24 cellular contexts compared by ENCODE assay signal in genomic region chr6:111208928-111209327, GRCh38.
A peak's percentile ranks its signal among the peaks of the same experiment; 100 is the strongest.
DNase-seq lines count a peak whose midpoint lies in the region; ATAC-seq, FAIRE-seq and TF ChIP-seq lines count a peak whose summit lies in the region.
"Had no signal": no experiment of that assay in that cellular context is flagged by ENCODE, and none has a peak within 500 bp of the region (broad histone marks: within the 10 kb centered on the region; RNA-seq: fewer than 3 reads in every experiment).

No MANE protein-coding gene starts in this region.

- H3K79me2 ChIP-seq in HepG2 (ENCODE audit: insufficient read depth, low read length) = no peaks in the 10 kb centered on the region

- H3K4me1 ChIP-seq in HepG2 (ENCODE audit: insufficient read depth, low read length) (peaks cover 11% of the 10 kb centered on the region), gastrocnemius medialis (peaks cover 27 to 48% of the 10 kb centered on the region in 2 donors)
- H3K4me1 ChIP-seq: A549; BE2C; BLaER1 treated with 17β-estradiol and CSF1 and Interleukin-3, amounts not matched to agents 10 nM and 100 nM had no signal

- intact Hi-C loops in HepG2 (cut with micrococcal nuclease; ENCODE audit: unreplicated experiment) = loop anchor here (10.0 kb wide), 1 partner anchor 124 kb away; the partner anchor contains the start of gene SLC16A10
- intact Hi-C loops in gastrocnemius medialis (cut with DNase I; ENCODE audit: low total_unique reads) = no loop called here

- H3K27ac Mint-ChIP-seq in T-helper 17 cell = peak overlapping the region; percentile 57
- H3K27ac Mint-ChIP-seq: CD14-positive monocyte, GM23338 had no signal

- no peak overlapping the region for H3K9ac ChIP-seq in HepG2 (ENCODE audit: insufficient read depth, low read depth, low read length)
- H3K9ac ChIP-seq: BLaER1 treated with 17β-estradiol and CSF1 and Interleukin-3, amounts not matched to agents 10 nM and 100 nM had no signal

- TF ChIP-seq EP300 in HepG2 (IDR thresholded peaks at IDR 0.05; ENCODE audit: low read depth in 2 of 2, low read length in 2 of 2) (no peak), HepG2 (CRISPR knock-in tag; IDR thresholded peaks at IDR 0.05; ENCODE audit: borderline replicate concordance) (no peak)

- H3K4me3 Mint-ChIP-seq in T-helper 17 cell = no peak overlapping the region
- H3K4me3 Mint-ChIP-seq: CD14-positive monocyte; CD4-positive, alpha-beta memory T cell; GM23338; H9 had no signal

- H3K4me1 Mint-ChIP-seq in T-helper 17 cell = peaks cover 7% of the 10 kb centered on the region
- H3K4me1 Mint-ChIP-seq: CD14-positive monocyte; CD4-positive, alpha-beta memory T cell had no signal

- POLR2A ChIA-PET in HepG2 (lab: Yijun Ruan, JAX) = no interaction called here

- WGBS in HepG2 (ENCODE audit: low lambda C conversion rate) = 47% methylated on average over 2 of the region's 2 CpGs

- in situ Hi-C loops in HepG2 (cut with HindIII; ENCODE audit: extremely low pct_ligation_motif_present, low pct_unique_long_range_greater_than_20kb) = no loop called here
- in situ Hi-C loops in gastrocnemius medialis (cut with MboI; ENCODE audit: low sequenced_read_pairs in 4 of 4) = loop anchor here in 2 of 4 donors (5.0 to 25.0 kb wide), 3 partner anchors 147 to 672 kb away; no protein-coding TSS in a partner anchor

- no peaks in the 10 kb centered on the region for H4K20me1 ChIP-seq in HepG2 (ENCODE audit: insufficient read depth, low read length)

- no peak for TF ChIP-seq RAD21 in HepG2 (CRISPR knock-in tag; IDR thresholded peaks at IDR 0.05)

- H3K4me3 ChIP-seq in HepG2 (replicated peaks in 1 of 3; ENCODE audit: insufficient read depth in 1 of 3, low read depth in 2 of 3, low read length in 3 of 3) = no peak overlapping the region
- no peak overlapping the region for H3K4me3 ChIP-seq in gastrocnemius medialis
- no peak overlapping the region for H3K4me3 ChIP-seq in coronary artery
- H3K4me3 ChIP-seq: A549; BLaER1 treated with 17β-estradiol and CSF1 and Interleukin-3, amounts not matched to agents 10 nM and 100 nM; GM23338 had no signal

- H3K9me3 ChIP-seq in T-helper 17 cell (ENCODE audit: control insufficient read depth, low read length, poor library complexity, severe bottlenecking) (no peaks in the 10 kb centered on the region), HepG2 (ENCODE audit: low read length) (no peaks in the 10 kb centered on the region), gastrocnemius medialis (no peaks in the 10 kb centered on the region)
- H3K9me3 ChIP-seq: A549; BE2C; BLaER1 treated with 17β-estradiol and CSF1 and Interleukin-3, amounts not matched to agents 10 nM and 100 nM had no signal

- ATAC-seq in T-helper 17 cell (no peak), HepG2 (peak; percentile 71), gastrocnemius medialis (no peak)
- ATAC-seq: A549, GM23338, HCT116 had no signal

- DNase-seq in T-helper 17 cell = no peak
- peak; percentile 25 for DNase-seq in HepG2 (ENCODE audit: low spot score)
- no peak for DNase-seq in gastrocnemius medialis
- DNase-seq in coronary artery (ENCODE audit: low spot score) = no peak
- no peak for DNase-seq in NCI-H1436 treated with DMSO at 0.1 percent for 48 hours (lab: John Stamatoyannopoulos, UW)
- DNase-seq in NCI-H345 (lab: John Stamatoyannopoulos, UW) = no peak
- DNase-seq: 8988T; ACHN; AML-193; BE2C; Calu3; CD4-positive, alpha-beta memory T cell; COR-L47; DMS53; DMS79 treated with DMSO at 0.1 percent for 48 hours; GF-D8; H9 had no signal

- H3K27me3 ChIP-seq in HepG2 (ENCODE audit: control insufficient read depth in 1 of 2, insufficient read depth in 2 of 2, low read length in 2 of 2) = no peaks in the 10 kb centered on the region
- no peaks in the 10 kb centered on the region for H3K27me3 ChIP-seq in gastrocnemius medialis
- H3K27me3 ChIP-seq: BE2C; BLaER1 treated with 17β-estradiol and CSF1 and Interleukin-3, amounts not matched to agents 10 nM and 100 nM had no signal

- no peak for TF ChIP-seq POLR2A in HepG2 (IDR thresholded peaks at IDR 0.05; ENCODE audit: insufficient read depth in 1 of 2, low read depth in 2 of 2, low read length in 2 of 2)
- TF ChIP-seq POLR2A in gastrocnemius medialis (IDR thresholded peaks at IDR 0.05) = no peak

- TF ChIP-seq CTCF in HepG2 (CRISPR knock-in tag; IDR thresholded peaks at IDR 0.05) (no peak), gastrocnemius medialis (IDR thresholded peaks at IDR 0.05 in 4 of 5, conservative IDR thresholded peaks at IDR 0.05 in 1 of 5) (no peak), coronary artery (IDR thresholded peaks at IDR 0.05) (no peak)

- no TSS peak for BruUV-seq in HepG2 (replicated peaks; lab: Mats Ljungman, UMichigan)

- H3K36me3 ChIP-seq in HepG2 (replicated peaks in 1 of 2; ENCODE audit: control insufficient read depth in 1 of 2, insufficient read depth in 2 of 2, low read length in 2 of 2) (no peaks in the 10 kb centered on the region), gastrocnemius medialis (peaks cover 0 to 6% of the 10 kb centered on the region in 2 donors)
- H3K36me3 ChIP-seq: BE2C had no signal

- H3K27me3 Mint-ChIP-seq in T-helper 17 cell = no peaks in the 10 kb centered on the region
- H3K27me3 Mint-ChIP-seq: CD4-positive, alpha-beta memory T cell had no signal

- H3K27ac ChIP-seq in HepG2 (ENCODE audit: extremely low read length, insufficient read depth, low read length) = no peak overlapping the region
- peak overlapping the region in 3 of 4 donors; percentile 30 to 69 (median 31) for H3K27ac ChIP-seq in gastrocnemius medialis
- no peak overlapping the region for H3K27ac ChIP-seq in coronary artery
- H3K27ac ChIP-seq: A549; BLaER1 treated with 17β-estradiol and CSF1 and Interleukin-3, amounts not matched to agents 10 nM and 100 nM had no signal

- no peak overlapping the region for H2AFZ ChIP-seq in HepG2 (ENCODE audit: low read length)
- H2AFZ ChIP-seq: GM23338 had no signal

- peaks cover 4% of the 10 kb centered on the region for H3K36me3 Mint-ChIP-seq in T-helper 17 cell (ENCODE audit: low read depth)
- H3K36me3 Mint-ChIP-seq: CD14-positive monocyte had no signal

- CTCF ChIA-PET in HepG2 (lab: Yijun Ruan, JAX; ENCODE audit: low intra/inter-chr PET ratio, low total read pairs) = interaction anchor here (2.8 to 3.2 kb wide), 2 partner anchors 151 to 197 kb away, joined by 18 to 40 read pairs; no protein-coding TSS in a partner anchor

- H3K4me2 ChIP-seq in HepG2 (ENCODE audit: low read depth, low read length) = no peak overlapping the region
- H3K4me2 ChIP-seq: A549; BLaER1 treated with 17β-estradiol and CSF1 and Interleukin-3, amounts not matched to agents 10 nM and 100 nM; GM23338 had no signal

- no peak for FAIRE-seq in HepG2 (lab: Jason Lieb, UNC)
- FAIRE-seq: A549, GM12891, GM18507 had no signal

TF ChIP-seq in HepG2, 621 proteins besides CTCF, POLR2A, EP300 and RAD21:
- TF ChIP-seq HNF4A (CRISPR knock-in tag; IDR thresholded peaks at IDR 0.05) (peak; percentile 47), ZKSCAN1 (IDR thresholded peaks at IDR 0.05; ENCODE audit: low read length) (no peak), HNF4G (IDR thresholded peaks at IDR 0.05; ENCODE audit: borderline replicate concordance, low read depth, low read length) (0 out of 2 replicates have a peak, but pooled peaks have one; percentile 24), HNF4G (CRISPR knock-in tag; IDR thresholded peaks at IDR 0.05; ENCODE audit: borderline replicate concordance, low read depth) (no peak)

Comparison
In these comparisons a context has a peak if more than half of its experiments do, and no peak if none do; other contexts are left out.
1. H3K27ac ChIP-seq: peak in gastrocnemius medialis (3 of 4); none in HepG2 (single experiment) and coronary artery (0 of 2).